ENCODE assay signal across 14 cellular contexts in genomic region chr6:52550014-52550575, GRCh38. TPM values are rescaled to one million over a fixed set of nuclear protein-coding genes. Genes with fewer than 3 reads are reported as not detected.
DNase-seq lines count a peak whose midpoint lies in the region; TF ChIP-seq lines count a peak whose summit lies in the region.
"Had no signal": no experiment of that assay in that cellular context is flagged by ENCODE, and none has a peak within 500 bp of the region (broad histone marks: within the 10 kb centered on the region; RNA-seq: fewer than 3 reads in every experiment).

No MANE protein-coding gene starts in this region.

- H3F3A ChIP-seq in smooth muscle cell (ENCODE audit: low read depth) = no peaks in the 10 kb centered on the region

- TF ChIP-seq CTCF in esophagus muscularis mucosa (IDR thresholded peaks at IDR 0.05) = no peak
- TF ChIP-seq CTCF in smooth muscle cell (IDR thresholded peaks at IDR 0.05; ENCODE audit: borderline replicate concordance, insufficient read depth, poor library complexity, severe bottlenecking) = no peak

- H3K4me2 ChIP-seq in smooth muscle cell = peak overlapping the region; percentile 13

- H4K20me1 ChIP-seq in smooth muscle cell (ENCODE audit: low read depth) = peaks cover 42% of the 10 kb centered on the region

- H3K4me1 ChIP-seq in SJCRH30 = peaks cover 66% of the 10 kb centered on the region
- peaks cover 73 to 96% (median 90%) of the 10 kb centered on the region in 4 donors for H3K4me1 ChIP-seq in esophagus muscularis mucosa
- peaks cover 20% of the 10 kb centered on the region for H3K4me1 ChIP-seq in smooth muscle cell (ENCODE audit: low read depth)

- peaks cover 73% of the 10 kb centered on the region for H3K79me2 ChIP-seq in smooth muscle cell (ENCODE audit: low read depth)

- H3K27me3 ChIP-seq in SJCRH30 (no peaks in the 10 kb centered on the region), esophagus muscularis mucosa (no peaks in the 10 kb centered on the region), smooth muscle cell (ENCODE audit: low read depth) (no peaks in the 10 kb centered on the region)
- H3K27me3 ChIP-seq: ovary had no signal

- 81% methylated on average over 6 of the region's 6 CpGs for WGBS in esophagus muscularis mucosa
- WGBS in smooth muscle cell (ENCODE audit: low lambda C conversion rate) = 77% methylated on average over 6 of the region's 6 CpGs

- H3K9ac ChIP-seq in smooth muscle cell (ENCODE audit: low read depth) = no peak overlapping the region

- intact Hi-C loops in esophagus muscularis mucosa (cut with DNase I) = no loop called here

- no peak overlapping the region for H3K4me3 ChIP-seq in SJCRH30
- H3K4me3 ChIP-seq in esophagus muscularis mucosa = no peak overlapping the region
- no peak overlapping the region for H3K4me3 ChIP-seq in smooth muscle cell
- H3K4me3 ChIP-seq: ovary had no signal

- H3K27ac ChIP-seq in SJCRH30 = peak overlapping the region; percentile 96
- H3K27ac ChIP-seq in esophagus muscularis mucosa (replicated peaks in 1 of 4) = peak overlapping the region in 3 of 4 donors; percentile 67 to 85 (median 77)
- no peak overlapping the region for H3K27ac ChIP-seq in smooth muscle cell (ENCODE audit: low read depth)
- H3K27ac ChIP-seq: ovary had no signal

- no peak for TF ChIP-seq EP300 in esophagus muscularis mucosa (IDR thresholded peaks at IDR 0.05)

- no peaks in the 10 kb centered on the region for H3K36me3 ChIP-seq in SJCRH30
- no peaks in the 10 kb centered on the region for H3K36me3 ChIP-seq in esophagus muscularis mucosa
- H3K36me3 ChIP-seq in smooth muscle cell (ENCODE audit: low read depth) = no peaks in the 10 kb centered on the region
- H3K36me3 ChIP-seq: ovary had no signal

- no peak for TF ChIP-seq POLR2A in esophagus muscularis mucosa (IDR thresholded peaks at IDR 0.05; ENCODE audit: low read depth)

- no peak overlapping the region for H2AFZ ChIP-seq in smooth muscle cell (ENCODE audit: low read depth)

- H3K9me3 ChIP-seq in SJCRH30 (replicated peaks) (no peaks in the 10 kb centered on the region), esophagus muscularis mucosa (no peaks in the 10 kb centered on the region), smooth muscle cell (replicated peaks; ENCODE audit: low read depth) (no peaks in the 10 kb centered on the region)
- H3K9me3 ChIP-seq: ovary had no signal

- DNase-seq in NCI-H1417 (lab: John Stamatoyannopoulos, UW) = peak in 2 of 3 experiments; percentile 3 to 11
- DNase-seq in NCI-H1417 treated with DMSO at 0.1 percent for 48 hours (lab: John Stamatoyannopoulos, UW) = no peak
- peak in 1 of 2 experiments; percentile 33 for DNase-seq in SJCRH30
- no peak for DNase-seq in esophagus muscularis mucosa (ENCODE audit: extremely low spot score)
- no peak for DNase-seq in smooth muscle cell (lab: John Stamatoyannopoulos, UW; ENCODE audit: unreplicated experiment)
- no peak for DNase-seq in kidney glomerular epithelial cell (lab: John Stamatoyannopoulos, UW)
- DNase-seq in HUDEP-2 (lab: John Stamatoyannopoulos, UW; ENCODE audit: unreplicated experiment in 76 of 76) = no peak
- no peak for DNase-seq in NCI-H82 treated with DMSO at 0.1 percent for 48 hours (lab: John Stamatoyannopoulos, UW; ENCODE audit: unreplicated experiment)
- DNase-seq: anterior cingulate cortex; CD8-positive, alpha-beta T cell; head of caudate nucleus; MV-4-11; ovary; WERI-Rb-1 had no signal

RNA-seq across cellular contexts. Expression of gene TRAM2, which starts 26.8 kb away (rescaled TPM):
- total RNA-seq in SJCRH30 (2014; rRNA removed; shearing (Covaris generic)) = 28.4 and 28.8 TPM in 2 replicates
- total RNA-seq in esophagus muscularis mucosa = 10 to 100 TPM; 13.3 to 23.8 (median 18.5) TPM
- total RNA-seq in smooth muscle cell = 32.0 and 35.6 TPM in 2 replicates
- 17.2 and 18.2 TPM in 2 replicates for polyA plus RNA-seq in smooth muscle cell

Comparison
In these comparisons a context has a peak if more than half of its experiments do, and no peak if none do; other contexts are left out.
1. DNase-seq: peak in NCI-H1417 (2 of 3); none in NCI-H1417 treated with DMSO at 0.1 percent for 48 hours (single experiment), esophagus muscularis mucosa (single experiment), smooth muscle cell (single experiment), kidney glomerular epithelial cell (single experiment), HUDEP-2 (0 of 76) and NCI-H82 treated with DMSO at 0.1 percent for 48 hours (single experiment).